Comparison of ENCODE assay signal across 1 cellular context in the genomic region with DNA sequence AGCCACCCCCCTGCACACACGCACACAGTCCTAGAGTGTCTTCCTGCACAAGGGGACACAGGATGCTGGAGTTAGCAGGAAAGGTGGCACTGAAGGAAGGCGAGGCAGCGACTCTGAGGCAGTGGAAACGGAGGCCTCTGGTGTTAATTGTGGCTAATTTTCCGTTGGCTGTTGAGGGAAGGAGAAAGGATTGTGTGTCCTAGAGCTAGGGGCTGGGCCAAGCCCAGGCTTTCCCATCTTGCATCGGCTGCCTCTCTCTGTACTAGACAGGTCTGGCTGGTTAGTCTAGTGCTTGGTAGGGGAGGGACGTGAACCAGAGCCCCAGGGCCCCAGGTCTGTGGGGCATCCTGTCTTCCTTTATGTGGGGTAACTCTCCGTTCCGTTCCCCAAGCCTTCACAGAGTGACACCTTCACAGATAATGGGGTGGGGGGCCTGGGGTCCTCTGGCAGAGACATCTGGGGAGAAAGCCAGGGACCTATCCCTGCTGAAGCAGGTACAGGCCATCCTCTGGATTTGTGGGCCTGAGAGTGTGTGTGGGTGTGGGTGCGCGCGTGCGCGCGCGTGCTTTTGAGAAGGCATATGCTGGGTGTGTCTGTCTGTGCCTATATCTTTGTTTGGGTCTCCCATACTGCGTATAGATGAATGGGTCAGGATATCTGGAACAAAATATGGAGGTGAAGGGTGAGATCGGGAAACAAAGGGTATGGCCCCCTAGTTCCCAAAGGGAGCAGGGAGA.
TF ChIP-seq lines count a peak whose summit lies in the region.

Gene CHD3 (plus strand): TSS at position 606 of the 737 bp plus-strand sequence. CDS start 212 bp downstream, outside the sequence.

TF ChIP-seq in HEK293, 187 proteins besides CTCF, POLR2A, EP300 and RAD21 (continued from another document):
- TF ChIP-seq, protein P1, sequence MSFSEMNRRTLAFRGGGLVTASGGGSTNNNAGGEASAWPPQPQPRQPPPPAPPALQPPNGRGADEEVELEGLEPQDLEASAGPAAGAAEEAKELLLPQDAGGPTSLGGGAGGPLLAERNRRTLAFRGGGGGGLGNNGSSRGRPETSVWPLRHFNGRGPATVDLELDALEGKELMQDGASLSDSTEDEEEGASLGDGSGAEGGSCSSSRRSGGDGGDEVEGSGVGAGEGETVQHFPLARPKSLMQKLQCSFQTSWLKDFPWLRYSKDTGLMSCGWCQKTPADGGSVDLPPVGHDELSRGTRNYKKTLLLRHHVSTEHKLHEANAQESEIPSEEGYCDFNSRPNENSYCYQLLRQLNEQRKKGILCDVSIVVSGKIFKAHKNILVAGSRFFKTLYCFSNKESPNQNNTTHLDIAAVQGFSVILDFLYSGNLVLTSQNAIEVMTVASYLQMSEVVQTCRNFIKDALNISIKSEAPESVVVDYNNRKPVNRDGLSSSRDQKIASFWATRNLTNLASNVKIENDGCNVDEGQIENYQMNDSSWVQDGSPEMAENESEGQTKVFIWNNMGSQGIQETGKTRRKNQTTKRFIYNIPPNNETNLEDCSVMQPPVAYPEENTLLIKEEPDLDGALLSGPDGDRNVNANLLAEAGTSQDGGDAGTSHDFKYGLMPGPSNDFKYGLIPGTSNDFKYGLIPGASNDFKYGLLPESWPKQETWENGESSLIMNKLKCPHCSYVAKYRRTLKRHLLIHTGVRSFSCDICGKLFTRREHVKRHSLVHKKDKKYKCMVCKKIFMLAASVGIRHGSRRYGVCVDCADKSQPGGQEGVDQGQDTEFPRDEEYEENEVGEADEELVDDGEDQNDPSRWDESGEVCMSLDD (tag by site-specific recombination; IDR thresholded peaks at IDR 0.05): peak; percentile 9; the same call in 1 of the 2 replicates
- no peak for TF ChIP-seq ZXDB (tag by site-specific recombination; IDR thresholded peaks at IDR 0.05)
- peak; percentile 10; the same call in 1 of the 2 replicates for TF ChIP-seq ZFHX2 (tag by site-specific recombination; conservative IDR thresholded peaks at IDR 0.05)
- TF ChIP-seq PRDM1 (tag by site-specific recombination; IDR thresholded peaks at IDR 0.05): no peak
- TF ChIP-seq ZBTB17 (tag by site-specific recombination; IDR thresholded peaks at IDR 0.05): peak; percentile 69; the same call in 1 of the 2 replicates
- TF ChIP-seq ZBTB6 (tag by site-specific recombination; IDR thresholded peaks at IDR 0.05): peak; percentile 59; the same call in 1 of the 2 replicates
- no peak for TF ChIP-seq SCRT2 (tag by site-specific recombination; IDR thresholded peaks at IDR 0.05)
- no peak for TF ChIP-seq ZNF211 (tag by site-specific recombination; IDR thresholded peaks at IDR 0.05; ENCODE audit: low read depth)
- no peak for TF ChIP-seq ZNF274 (IDR thresholded peaks at IDR 0.05; ENCODE audit: low read length)
- TF ChIP-seq ZNF274 (tag by site-specific recombination; IDR thresholded peaks at IDR 0.05; ENCODE audit: borderline replicate concordance): no peak
- no peak for TF ChIP-seq MZF1 (tag by site-specific recombination; IDR thresholded peaks at IDR 0.05; ENCODE audit: borderline replicate concordance)
- TF ChIP-seq ZNF76 (tag by site-specific recombination; IDR thresholded peaks at IDR 0.05; ENCODE audit: borderline replicate concordance, low read depth): 0 out of 2 replicates have a peak, but pooled peaks have one; percentile 25
- TF ChIP-seq, protein P2, sequence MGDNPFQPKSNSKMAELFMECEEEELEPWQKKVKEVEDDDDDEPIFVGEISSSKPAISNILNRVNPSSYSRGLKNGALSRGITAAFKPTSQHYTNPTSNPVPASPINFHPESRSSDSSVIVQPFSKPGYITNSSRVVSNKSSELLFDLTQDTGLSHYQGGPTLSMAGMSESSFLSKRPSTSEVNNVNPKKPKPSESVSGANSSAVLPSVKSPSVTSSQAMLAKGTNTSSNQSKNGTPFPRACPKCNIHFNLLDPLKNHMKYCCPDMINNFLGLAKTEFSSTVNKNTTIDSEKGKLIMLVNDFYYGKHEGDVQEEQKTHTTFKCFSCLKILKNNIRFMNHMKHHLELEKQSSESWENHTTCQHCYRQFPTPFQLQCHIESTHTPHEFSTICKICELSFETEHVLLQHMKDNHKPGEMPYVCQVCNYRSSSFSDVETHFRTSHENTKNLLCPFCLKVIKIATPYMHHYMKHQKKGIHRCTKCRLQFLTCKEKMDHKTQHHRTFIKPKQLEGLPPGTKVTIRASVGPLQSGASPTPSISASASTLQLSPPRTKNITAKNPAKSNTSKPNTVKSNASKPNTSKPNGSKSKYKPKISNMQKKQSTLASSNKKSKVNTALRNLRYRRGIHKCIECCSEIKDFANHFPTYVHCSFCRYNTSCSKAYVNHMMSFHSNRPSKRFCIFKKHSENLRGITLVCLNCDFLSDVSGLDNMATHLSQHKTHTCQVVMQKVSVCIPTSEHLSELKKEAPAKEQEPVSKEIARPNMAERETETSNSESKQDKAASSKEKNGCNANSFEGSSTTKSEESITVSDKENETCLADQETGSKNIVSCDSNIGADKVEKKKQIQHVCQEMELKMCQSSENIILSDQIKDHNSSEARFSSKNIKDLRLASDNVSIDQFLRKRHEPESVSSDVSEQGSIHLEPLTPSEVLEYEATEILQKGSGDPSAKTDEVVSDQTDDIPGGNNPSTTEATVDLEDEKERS (tag by site-specific recombination; IDR thresholded peaks at IDR 0.05): no peak
- 0 out of 2 replicates have a peak, but pooled peaks have one; percentile 3 for TF ChIP-seq ZSCAN4 (tag by site-specific recombination; IDR thresholded peaks at IDR 0.05)
- 0 out of 2 replicates have a peak, but pooled peaks have one; percentile 9 for TF ChIP-seq ZNF335 (tag by site-specific recombination; conservative IDR thresholded peaks at IDR 0.05)
- TF ChIP-seq ZNF404 (tag by site-specific recombination; IDR thresholded peaks at IDR 0.05): no peak
- no peak for TF ChIP-seq ZNF843 (tag by site-specific recombination; IDR thresholded peaks at IDR 0.05)
- no peak for TF ChIP-seq ZNF623 (tag by site-specific recombination; IDR thresholded peaks at IDR 0.05)
- TF ChIP-seq ZFP69B (tag by site-specific recombination; IDR thresholded peaks at IDR 0.05): no peak
- TF ChIP-seq ZNF155 (tag by site-specific recombination; IDR thresholded peaks at IDR 0.05): no peak
- no peak for TF ChIP-seq ZNF639 (tag by site-specific recombination; IDR thresholded peaks at IDR 0.05)
TF ChIP-seq in HEK293: peak in this region for 12.
